8 cellular contexts compared by ENCODE assay signal in the genomic region with DNA sequence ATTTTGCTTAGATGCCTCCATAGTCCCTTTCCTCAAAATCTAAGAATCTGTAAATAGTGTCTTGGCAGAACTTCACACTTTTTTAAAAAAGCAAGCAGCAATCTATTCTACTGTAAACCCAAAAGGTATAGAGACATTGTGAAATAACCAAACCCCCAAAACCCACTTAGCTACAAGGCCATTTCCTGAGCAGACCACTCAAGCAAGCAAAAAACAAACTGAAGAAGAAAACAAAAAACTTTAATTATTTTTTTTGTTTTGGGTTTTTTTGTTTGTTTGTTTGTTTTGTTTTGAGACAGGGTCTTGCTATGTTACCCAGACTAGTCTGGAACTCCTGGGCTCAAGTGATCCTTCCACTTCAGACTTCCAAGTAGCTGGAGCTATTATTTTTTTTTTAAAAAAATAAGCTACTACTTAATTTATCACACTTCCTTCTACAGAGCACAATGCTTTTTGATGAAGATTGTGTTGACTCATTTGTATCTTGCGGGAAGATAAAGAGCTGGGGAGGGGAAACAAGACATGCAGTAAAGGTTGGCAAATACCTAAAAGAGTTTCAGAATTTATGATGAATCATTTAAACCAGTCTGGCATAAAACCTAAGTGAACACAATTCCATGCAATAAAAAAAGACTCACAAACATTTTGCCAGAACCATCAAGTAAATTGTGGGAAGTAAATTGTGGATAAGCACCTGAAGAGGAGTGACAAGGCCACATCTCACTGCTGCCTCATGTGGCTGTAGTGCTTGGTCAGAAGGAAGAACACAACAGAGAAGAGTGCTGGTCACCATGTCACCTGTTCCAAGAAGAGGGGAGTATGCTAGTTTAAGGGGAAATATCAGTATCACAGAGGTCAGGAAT. TPM values are rescaled to one million over a fixed set of nuclear protein-coding genes. Genes with fewer than 3 reads are reported as not detected.
A peak's percentile ranks its signal among the peaks of the same experiment; 100 is the strongest.
DNase-seq lines count a peak whose midpoint lies in the region; ATAC-seq, FAIRE-seq and TF ChIP-seq lines count a peak whose summit lies in the region.

No MANE protein-coding gene starts in this region.

- no peak overlapping the region for H2AFZ ChIP-seq in HepG2 (ENCODE audit: low read length)
- no peak overlapping the region for H2AFZ ChIP-seq in KMS-11 (ENCODE audit: low read depth)

- no peaks in the 10 kb centered on the region for H3K9me3 Mint-ChIP-seq in activated CD8-positive, alpha-beta T cell treated with anti-CD3 and anti-CD28 coated beads for 36 hours

- FAIRE-seq in HepG2 (lab: Jason Lieb, UNC) = peak; percentile 78

- H3K36me3 ChIP-seq in HepG2 (replicated peaks in 1 of 2; ENCODE audit: control insufficient read depth in 1 of 2, insufficient read depth in 2 of 2, low read length in 2 of 2) (no peaks in the 10 kb centered on the region), right lobe of liver (no peaks in the 10 kb centered on the region), KMS-11 (ENCODE audit: insufficient read depth) (no peaks in the 10 kb centered on the region), mucosa of descending colon (ENCODE audit: low read depth) (no peaks in the 10 kb centered on the region), upper lobe of left lung (no peaks in the 10 kb centered on the region)

- DNase-seq in HepG2 (ENCODE audit: low spot score) = peak; percentile 23
- no peak for DNase-seq in right lobe of liver
- peak; percentile 53 for DNase-seq in activated CD8-positive, alpha-beta T cell treated with anti-CD3 and anti-CD28 coated beads for 36 hours
- peak in 1 of 3 donors; percentile 70 for DNase-seq in mucosa of descending colon
- DNase-seq in upper lobe of left lung = no peak

- peak overlapping the region; percentile 26 for H3K4me3 Mint-ChIP-seq in activated CD8-positive, alpha-beta T cell treated with anti-CD3 and anti-CD28 coated beads for 36 hours

- peak overlapping the region; percentile 93 for H3K27ac Mint-ChIP-seq in activated CD8-positive, alpha-beta T cell treated with anti-CD3 and anti-CD28 coated beads for 36 hours

- CTCF ChIA-PET in HepG2 (lab: Yijun Ruan, JAX; ENCODE audit: low intra/inter-chr PET ratio, low total read pairs) = no interaction called here
- CTCF ChIA-PET in activated CD8-positive, alpha-beta T cell treated with anti-CD3 and anti-CD28 coated beads for 36 hours (lab: Charles Lee) = interaction anchor here (0.9 to 3.4 kb wide), 3 partner anchors 30 to 82 kb away, joined by 3 to 15 read pairs (median 3); partner anchors contain the start of genes AP4B1 and DCLRE1B

- WGBS in HepG2 (ENCODE audit: low lambda C conversion rate) = 89% methylated on average over 1 of the region's 1 CpG
- WGBS in right lobe of liver (ENCODE audit: insufficient coverage, low coverage, low lambda C conversion rate, missing lambda C conversion rate) = 41% methylated on average over 1 of the region's 1 CpG
- 55 to 74% methylated on average over 1 of the region's 1 CpG for WGBS in upper lobe of left lung, 2 donors

- no peak for TF ChIP-seq RAD21 in HepG2 (CRISPR knock-in tag; IDR thresholded peaks at IDR 0.05)

- no TSS peak for BruUV-seq in HepG2 (replicated peaks; lab: Mats Ljungman, UMichigan)

- intact Hi-C loops in HepG2 (cut with micrococcal nuclease; ENCODE audit: unreplicated experiment) = loop anchor here (5.0 kb wide), 1 partner anchor 37 kb away; no protein-coding TSS in a partner anchor
- intact Hi-C loops in right lobe of liver (cut with DNase I) = no loop called here
- intact Hi-C loops in activated CD8-positive, alpha-beta T cell treated with anti-CD3 and anti-CD28 coated beads for 36 hours (cut with micrococcal nuclease) = loop anchor here (5.0 kb wide), 1 partner anchor 58 kb away; no protein-coding TSS in a partner anchor
- intact Hi-C loops in mucosa of descending colon (cut with DNase I, micrococcal nuclease) = no loop called here

- H3K27me3 ChIP-seq in HepG2 (ENCODE audit: control insufficient read depth in 1 of 2, insufficient read depth in 2 of 2, low read length in 2 of 2) = no peaks in the 10 kb centered on the region; a peak in 1 of 5 replicates
- no peaks in the 10 kb centered on the region for H3K27me3 ChIP-seq in right lobe of liver
- no peaks in the 10 kb centered on the region for H3K27me3 ChIP-seq in KMS-11 (ENCODE audit: insufficient read depth, low read depth)
- no peaks in the 10 kb centered on the region for H3K27me3 ChIP-seq in upper lobe of left lung

- ATAC-seq in HepG2 (peak; percentile 79), right lobe of liver (no peak), mucosa of descending colon (peak; percentile 86), HG03095 (IDR thresholded peaks at IDR 0.05; ENCODE audit: unreplicated experiment) (no peak), upper lobe of left lung (ENCODE audit: low FRiP score in 2 of 2) (no peak), GM21786 (IDR thresholded peaks at IDR 0.05; ENCODE audit: unreplicated experiment) (no peak)
- peak; percentile 45 for ATAC-seq in activated CD8-positive, alpha-beta T cell treated with anti-CD3 and anti-CD28 coated beads for 36 hours

- H3K4me2 ChIP-seq in HepG2 (ENCODE audit: low read depth, low read length) (no peak overlapping the region), KMS-11 (no peak overlapping the region)

- no peak for TF ChIP-seq EP300 in HepG2 (IDR thresholded peaks at IDR 0.05; ENCODE audit: low read depth in 2 of 2, low read length in 2 of 2)
- no peak for TF ChIP-seq EP300 in HepG2 (CRISPR knock-in tag; IDR thresholded peaks at IDR 0.05; ENCODE audit: borderline replicate concordance)
- no peak for TF ChIP-seq EP300 in upper lobe of left lung (IDR thresholded peaks at IDR 0.05)

- H3K4me3 ChIP-seq in HepG2 (replicated peaks in 1 of 3; ENCODE audit: insufficient read depth in 1 of 3, low read depth in 2 of 3, low read length in 3 of 3) = no peak overlapping the region
- H3K4me3 ChIP-seq in right lobe of liver = no peak overlapping the region
- no peak overlapping the region for H3K4me3 ChIP-seq in KMS-11 (IDR thresholded peaks at IDR 0.05; ENCODE audit: insufficient read depth, low read depth, low read length)
- no peak overlapping the region for H3K4me3 ChIP-seq in mucosa of descending colon
- H3K4me3 ChIP-seq in upper lobe of left lung = no peak overlapping the region

- no peaks in the 10 kb centered on the region for H3K4me1 ChIP-seq in HepG2 (ENCODE audit: insufficient read depth, low read length)
- no peaks in the 10 kb centered on the region for H3K4me1 ChIP-seq in right lobe of liver
- H3K4me1 ChIP-seq in KMS-11 (ENCODE audit: low read depth, poor library complexity, severe bottlenecking) = peaks cover 71% of the 10 kb centered on the region
- no peaks in the 10 kb centered on the region for H3K4me1 ChIP-seq in mucosa of descending colon (ENCODE audit: low read depth)
- H3K4me1 ChIP-seq in upper lobe of left lung = peaks cover 7 to 9% (median 8%) of the 10 kb centered on the region in 4 donors

- H3K9me3 ChIP-seq in HepG2 (ENCODE audit: low read length) (no peaks in the 10 kb centered on the region), right lobe of liver (no peaks in the 10 kb centered on the region), mucosa of descending colon (no peaks in the 10 kb centered on the region), upper lobe of left lung (no peaks in the 10 kb centered on the region)

- POLR2A ChIA-PET in HepG2 (lab: Yijun Ruan, JAX) = no interaction called here
- POLR2A ChIA-PET in activated CD8-positive, alpha-beta T cell treated with anti-CD3 and anti-CD28 coated beads for 36 hours (lab: Charles Lee) = interaction anchor here (0.7 to 3.4 kb wide), 4 partner anchors 30 to 75 kb away, joined by 3 to 14 read pairs (median 4); partner anchors contain the start of genes HIPK1 and RSBN1

- TF ChIP-seq POLR2A in HepG2 (IDR thresholded peaks at IDR 0.05; ENCODE audit: insufficient read depth in 1 of 2, low read depth in 2 of 2, low read length in 2 of 2) = no peak
- TF ChIP-seq POLR2A in right lobe of liver (IDR thresholded peaks at IDR 0.05) = no peak
- TF ChIP-seq POLR2A in upper lobe of left lung (IDR thresholded peaks at IDR 0.05) = no peak

- H3K9ac ChIP-seq in HepG2 (ENCODE audit: insufficient read depth, low read depth, low read length) = no peak overlapping the region
- H3K9ac ChIP-seq in KMS-11 = no peak overlapping the region

- TF ChIP-seq CTCF in HepG2 (CRISPR knock-in tag; IDR thresholded peaks at IDR 0.05) (0 out of 2 replicates have a peak, but pooled peaks have one; percentile 11), right lobe of liver (IDR thresholded peaks at IDR 0.05) (peak in 1 of 4 donors; percentile 10), KMS-11 (conservative IDR thresholded peaks at IDR 0.05; ENCODE audit: low read depth, low read length) (peak; percentile 35; the same call in 1 of the 2 replicates), mucosa of descending colon (IDR thresholded peaks at IDR 0.05) (no peak), upper lobe of left lung (IDR thresholded peaks at IDR 0.05) (no peak)
- no peak for TF ChIP-seq CTCF in activated CD8-positive, alpha-beta T cell treated with anti-CD3 and anti-CD28 coated beads for 36 hours (IDR thresholded peaks at IDR 0.05)

- H3K27me3 Mint-ChIP-seq in activated CD8-positive, alpha-beta T cell treated with anti-CD3 and anti-CD28 coated beads for 36 hours = no peaks in the 10 kb centered on the region

- H3K36me3 Mint-ChIP-seq in activated CD8-positive, alpha-beta T cell treated with anti-CD3 and anti-CD28 coated beads for 36 hours (ENCODE audit: low read depth) = peaks cover 17% of the 10 kb centered on the region

- H3K4me1 Mint-ChIP-seq in activated CD8-positive, alpha-beta T cell treated with anti-CD3 and anti-CD28 coated beads for 36 hours (ENCODE audit: low read depth) = peaks cover 48% of the 10 kb centered on the region

- H3K79me2 ChIP-seq in HepG2 (ENCODE audit: insufficient read depth, low read length) (no peaks in the 10 kb centered on the region), KMS-11 (ENCODE audit: insufficient read depth, low read depth) (peaks cover 21% of the 10 kb centered on the region)

- H3K27ac ChIP-seq in HepG2 (ENCODE audit: extremely low read length, insufficient read depth, low read length) (no peak overlapping the region), right lobe of liver (no peak overlapping the region), KMS-11 (no peak overlapping the region), upper lobe of left lung (peak overlapping the region in 1 of 4 donors; percentile 85)

- in situ Hi-C loops in HepG2 (cut with HindIII; ENCODE audit: extremely low pct_ligation_motif_present, low pct_unique_long_range_greater_than_20kb) = no loop called here

- H4K20me1 ChIP-seq in HepG2 (ENCODE audit: insufficient read depth, low read length) = no peaks in the 10 kb centered on the region
- H4K20me1 ChIP-seq in KMS-11 (ENCODE audit: insufficient read depth) = no peaks in the 10 kb centered on the region

RNA-seq across cellular contexts. Expression of gene PTPN22, which starts 2.7 kb away (rescaled TPM):
- total RNA-seq in HepG2 (2016; rRNA removed; fragmentation: Illumina TruSeq; extraction: Trizol) (not detected in 2 replicates), right lobe of liver (1 to 10 TPM in 4 of 6 experiments, under 1 TPM in 2; 0.48 to 1.6 (median 1.2) TPM), mucosa of descending colon (1 to 10 TPM; 4.3 to 8.3 (median 5.2) TPM), upper lobe of left lung (10 to 100 TPM in 3 of 6 donors, 1 to 10 TPM in 3; 6.7 to 15.2 (median 9.9) TPM)
- total RNA-seq in HepG2 (2016; cell fraction: cytosol; rRNA removed; fragmentation: Illumina TruSeq; extraction: Trizol; ENCODE audit: low read depth) = not detected in 2 replicates
- not detected in 2 replicates for total RNA-seq in HepG2 (2016; cell fraction: insoluble cytoplasmic fraction; rRNA removed; fragmentation: Illumina TruSeq; extraction: Trizol)
- 0.06 TPM in 1 of 2 replicates, not detected in the other for total RNA-seq in HepG2 (2016; cell fraction: membrane; rRNA removed; fragmentation: Illumina TruSeq; extraction: Trizol)
- total RNA-seq in HepG2 (2016; cell fraction: nucleus; rRNA removed; fragmentation: Illumina TruSeq; extraction: Trizol) = not detected in 2 replicates
- polyA plus RNA-seq in HepG2 (2011; rRNA removed) = not detected in 2 replicates
- polyA plus RNA-seq in HepG2 (2011; cell fraction: cytosol; rRNA removed) = not detected in 2 replicates
- polyA plus RNA-seq in HepG2 (2011; cell fraction: nucleus; rRNA removed) = not detected in 2 replicates
- polyA plus RNA-seq in HepG2 (2012) = not detected in 2 replicates
- polyA plus RNA-seq in HepG2 (2016; cell fraction: cytosol; fragmentation: Illumina TruSeq; extraction: Trizol; ENCODE audit: low read depth) = not detected in 2 replicates
- polyA plus RNA-seq in HepG2 (2016; cell fraction: insoluble cytoplasmic fraction; fragmentation: Illumina TruSeq; extraction: Trizol; ENCODE audit: low read depth) = not detected in 2 replicates
- not detected in 2 replicates for polyA plus RNA-seq in HepG2 (2016; cell fraction: membrane; fragmentation: Illumina TruSeq; extraction: Trizol; ENCODE audit: low read depth)
- polyA plus RNA-seq in HepG2 (2016; cell fraction: nucleus; fragmentation: Illumina TruSeq; extraction: Trizol; ENCODE audit: insufficient read depth, low read depth) = not detected in 2 replicates
- polyA minus RNA-seq in HepG2 (2011; rRNA and poly(A)+ RNA removed; ENCODE audit: low replicate concordance) = not detected in 2 replicates
- polyA minus RNA-seq in HepG2 (2011; cell fraction: cytosol; rRNA and poly(A)+ RNA removed) = not detected in 2 replicates
- polyA minus RNA-seq in HepG2 (2011; cell fraction: nucleus; rRNA and poly(A)+ RNA removed) = not detected in 2 replicates
- 10 to 100 TPM; 54.0 to 56.0 TPM for total RNA-seq in activated CD8-positive, alpha-beta T cell treated with anti-CD3 and anti-CD28 coated beads for 36 hours

RNA-seq across cellular contexts. Expression of gene BCL2L15, which starts 13.1 kb away (rescaled TPM):
- total RNA-seq in HepG2 (2016; rRNA removed; fragmentation: Illumina TruSeq; extraction: Trizol) (0.27 TPM in 1 of 2 replicates, not detected in the other), right lobe of liver (under 1 TPM in 5 of 6 experiments, not detected in 1; 0.06 to 0.73 (median 0.13) TPM), mucosa of descending colon (100 to 1,000 TPM in 2 of 3 donors, 10 to 100 TPM in 1; 72.4 to 197 (median 153) TPM), upper lobe of left lung (1 to 10 TPM; 1.0 to 6.2 (median 1.7) TPM)
- total RNA-seq in HepG2 (2016; cell fraction: cytosol; rRNA removed; fragmentation: Illumina TruSeq; extraction: Trizol; ENCODE audit: low read depth) = not detected in 2 replicates
- 0.04 and 0.09 TPM in 2 replicates for total RNA-seq in HepG2 (2016; cell fraction: insoluble cytoplasmic fraction; rRNA removed; fragmentation: Illumina TruSeq; extraction: Trizol)
- 0.07 TPM in 1 of 2 replicates, not detected in the other for total RNA-seq in HepG2 (2016; cell fraction: membrane; rRNA removed; fragmentation: Illumina TruSeq; extraction: Trizol)
- total RNA-seq in HepG2 (2016; cell fraction: nucleus; rRNA removed; fragmentation: Illumina TruSeq; extraction: Trizol) = 0.09 and 0.22 TPM in 2 replicates
- 0.03 TPM in 2 replicates for polyA plus RNA-seq in HepG2 (2011; rRNA removed)
- polyA plus RNA-seq in HepG2 (2011; cell fraction: cytosol; rRNA removed) = not detected in 2 replicates
- polyA plus RNA-seq in HepG2 (2011; cell fraction: nucleus; rRNA removed) = 0.09 and 0.11 TPM in 2 replicates
- polyA plus RNA-seq in HepG2 (2012) = 0.03 TPM in 1 of 2 replicates, not detected in the other
- polyA plus RNA-seq in HepG2 (2016; cell fraction: cytosol; fragmentation: Illumina TruSeq; extraction: Trizol; ENCODE audit: low read depth) = not detected in 2 replicates
- not detected in 2 replicates for polyA plus RNA-seq in HepG2 (2016; cell fraction: insoluble cytoplasmic fraction; fragmentation: Illumina TruSeq; extraction: Trizol; ENCODE audit: low read depth)
- not detected in 2 replicates for polyA plus RNA-seq in HepG2 (2016; cell fraction: membrane; fragmentation: Illumina TruSeq; extraction: Trizol; ENCODE audit: low read depth)
- polyA plus RNA-seq in HepG2 (2016; cell fraction: nucleus; fragmentation: Illumina TruSeq; extraction: Trizol; ENCODE audit: insufficient read depth, low read depth) = 1.1 and 1.3 TPM in 2 replicates
- 0.47 TPM in 1 of 2 replicates, not detected in the other for polyA minus RNA-seq in HepG2 (2011; rRNA and poly(A)+ RNA removed; ENCODE audit: low replicate concordance)
- not detected in 2 replicates for polyA minus RNA-seq in HepG2 (2011; cell fraction: cytosol; rRNA and poly(A)+ RNA removed)
- 0.37 and 0.52 TPM in 2 replicates for polyA minus RNA-seq in HepG2 (2011; cell fraction: nucleus; rRNA and poly(A)+ RNA removed)
- total RNA-seq in activated CD8-positive, alpha-beta T cell treated with anti-CD3 and anti-CD28 coated beads for 36 hours = under 1 TPM; 0.40 to 0.61 TPM

RNA-seq across cellular contexts. Expression of gene AP4B1, which starts 30.4 kb away (rescaled TPM):
- 9.7 and 12.0 TPM in 2 replicates for total RNA-seq in HepG2 (2016; rRNA removed; fragmentation: Illumina TruSeq; extraction: Trizol)
- 2.7 and 3.8 TPM in 2 replicates for total RNA-seq in HepG2 (2016; cell fraction: cytosol; rRNA removed; fragmentation: Illumina TruSeq; extraction: Trizol; ENCODE audit: low read depth)
- 11.0 TPM in 2 replicates for total RNA-seq in HepG2 (2016; cell fraction: insoluble cytoplasmic fraction; rRNA removed; fragmentation: Illumina TruSeq; extraction: Trizol)
- 3.2 and 4.5 TPM in 2 replicates for total RNA-seq in HepG2 (2016; cell fraction: membrane; rRNA removed; fragmentation: Illumina TruSeq; extraction: Trizol)
- total RNA-seq in HepG2 (2016; cell fraction: nucleus; rRNA removed; fragmentation: Illumina TruSeq; extraction: Trizol) = 9.5 and 10.7 TPM in 2 replicates
- 7.7 and 8.5 TPM in 2 replicates for polyA plus RNA-seq in HepG2 (2011; rRNA removed)
- polyA plus RNA-seq in HepG2 (2011; cell fraction: cytosol; rRNA removed) = 3.2 and 3.9 TPM in 2 replicates
- polyA plus RNA-seq in HepG2 (2011; cell fraction: nucleus; rRNA removed) = 19.9 and 25.7 TPM in 2 replicates
- 5.9 and 7.4 TPM in 2 replicates for polyA plus RNA-seq in HepG2 (2012)
- 0.76 and 0.99 TPM in 2 replicates for polyA plus RNA-seq in HepG2 (2016; cell fraction: cytosol; fragmentation: Illumina TruSeq; extraction: Trizol; ENCODE audit: low read depth)
- polyA plus RNA-seq in HepG2 (2016; cell fraction: insoluble cytoplasmic fraction; fragmentation: Illumina TruSeq; extraction: Trizol; ENCODE audit: low read depth) = 7.3 and 8.2 TPM in 2 replicates
- polyA plus RNA-seq in HepG2 (2016; cell fraction: membrane; fragmentation: Illumina TruSeq; extraction: Trizol; ENCODE audit: low read depth) = 1.7 and 1.8 TPM in 2 replicates
- 25.9 and 26.7 TPM in 2 replicates for polyA plus RNA-seq in HepG2 (2016; cell fraction: nucleus; fragmentation: Illumina TruSeq; extraction: Trizol; ENCODE audit: insufficient read depth, low read depth)
- polyA minus RNA-seq in HepG2 (2011; rRNA and poly(A)+ RNA removed; ENCODE audit: low replicate concordance) = 6.5 and 29.5 TPM in 2 replicates
- polyA minus RNA-seq in HepG2 (2011; cell fraction: cytosol; rRNA and poly(A)+ RNA removed) = 4.1 and 4.3 TPM in 2 replicates
- 33.3 and 38.8 TPM in 2 replicates for polyA minus RNA-seq in HepG2 (2011; cell fraction: nucleus; rRNA and poly(A)+ RNA removed)
- total RNA-seq in right lobe of liver = 1 to 10 TPM; 6.0 to 9.0 (median 7.0) TPM
- 10 to 100 TPM; 38.2 to 38.5 TPM for total RNA-seq in activated CD8-positive, alpha-beta T cell treated with anti-CD3 and anti-CD28 coated beads for 36 hours
- total RNA-seq in mucosa of descending colon = 10 to 100 TPM; 26.6 to 40.0 (median 28.7) TPM
- 10 to 100 TPM in 5 of 6 donors, 1 to 10 TPM in 1; 6.2 to 29.3 (median 14.0) TPM for total RNA-seq in upper lobe of left lung

RNA-seq across cellular contexts. Expression of gene DCLRE1B, which starts 30.9 kb away (rescaled TPM):
- 8.0 and 11.5 TPM in 2 replicates for total RNA-seq in HepG2 (2016; rRNA removed; fragmentation: Illumina TruSeq; extraction: Trizol)
- 1.3 and 1.4 TPM in 2 replicates for total RNA-seq in HepG2 (2016; cell fraction: cytosol; rRNA removed; fragmentation: Illumina TruSeq; extraction: Trizol; ENCODE audit: low read depth)
- 7.3 and 9.5 TPM in 2 replicates for total RNA-seq in HepG2 (2016; cell fraction: insoluble cytoplasmic fraction; rRNA removed; fragmentation: Illumina TruSeq; extraction: Trizol)
- 5.6 and 5.7 TPM in 2 replicates for total RNA-seq in HepG2 (2016; cell fraction: membrane; rRNA removed; fragmentation: Illumina TruSeq; extraction: Trizol)
- 3.4 and 4.6 TPM in 2 replicates for total RNA-seq in HepG2 (2016; cell fraction: nucleus; rRNA removed; fragmentation: Illumina TruSeq; extraction: Trizol)
- polyA plus RNA-seq in HepG2 (2011; rRNA removed) = 2.3 and 2.7 TPM in 2 replicates
- polyA plus RNA-seq in HepG2 (2011; cell fraction: cytosol; rRNA removed) = 2.3 and 2.9 TPM in 2 replicates
- polyA plus RNA-seq in HepG2 (2011; cell fraction: nucleus; rRNA removed) = 1.4 and 1.5 TPM in 2 replicates
- polyA plus RNA-seq in HepG2 (2012) = 4.4 and 6.4 TPM in 2 replicates
- 1.1 and 1.4 TPM in 2 replicates for polyA plus RNA-seq in HepG2 (2016; cell fraction: cytosol; fragmentation: Illumina TruSeq; extraction: Trizol; ENCODE audit: low read depth)
- polyA plus RNA-seq in HepG2 (2016; cell fraction: insoluble cytoplasmic fraction; fragmentation: Illumina TruSeq; extraction: Trizol; ENCODE audit: low read depth) = 12.5 and 13.5 TPM in 2 replicates
- polyA plus RNA-seq in HepG2 (2016; cell fraction: membrane; fragmentation: Illumina TruSeq; extraction: Trizol; ENCODE audit: low read depth) = 3.2 and 5.2 TPM in 2 replicates
- polyA plus RNA-seq in HepG2 (2016; cell fraction: nucleus; fragmentation: Illumina TruSeq; extraction: Trizol; ENCODE audit: insufficient read depth, low read depth) = 6.1 and 6.6 TPM in 2 replicates
- 5.8 and 20.0 TPM in 2 replicates for polyA minus RNA-seq in HepG2 (2011; rRNA and poly(A)+ RNA removed; ENCODE audit: low replicate concordance)
- 2.1 and 2.3 TPM in 2 replicates for polyA minus RNA-seq in HepG2 (2011; cell fraction: cytosol; rRNA and poly(A)+ RNA removed)
- polyA minus RNA-seq in HepG2 (2011; cell fraction: nucleus; rRNA and poly(A)+ RNA removed) = 1.4 and 1.7 TPM in 2 replicates
- total RNA-seq in right lobe of liver = 1 to 10 TPM; 1.6 to 3.3 (median 1.9) TPM
- 10 to 100 TPM; 19.1 to 19.3 TPM for total RNA-seq in activated CD8-positive, alpha-beta T cell treated with anti-CD3 and anti-CD28 coated beads for 36 hours
- 1 to 10 TPM; 4.2 to 6.0 (median 5.2) TPM for total RNA-seq in mucosa of descending colon
- total RNA-seq in upper lobe of left lung = 1 to 10 TPM; 3.0 to 9.1 (median 6.7) TPM

RNA-seq across cellular contexts. Expression of gene HIPK1, which starts 54.9 kb away (rescaled TPM):
- total RNA-seq in HepG2 (2016; rRNA removed; fragmentation: Illumina TruSeq; extraction: Trizol) = 20.8 and 28.9 TPM in 2 replicates
- total RNA-seq in HepG2 (2016; cell fraction: cytosol; rRNA removed; fragmentation: Illumina TruSeq; extraction: Trizol; ENCODE audit: low read depth) = 2.6 and 3.3 TPM in 2 replicates
- 21.2 and 27.9 TPM in 2 replicates for total RNA-seq in HepG2 (2016; cell fraction: insoluble cytoplasmic fraction; rRNA removed; fragmentation: Illumina TruSeq; extraction: Trizol)
- 9.1 and 10.1 TPM in 2 replicates for total RNA-seq in HepG2 (2016; cell fraction: membrane; rRNA removed; fragmentation: Illumina TruSeq; extraction: Trizol)
- 17.6 and 20.7 TPM in 2 replicates for total RNA-seq in HepG2 (2016; cell fraction: nucleus; rRNA removed; fragmentation: Illumina TruSeq; extraction: Trizol)
- 31.8 and 33.4 TPM in 2 replicates for polyA plus RNA-seq in HepG2 (2011; rRNA removed)
- 23.7 and 24.9 TPM in 2 replicates for polyA plus RNA-seq in HepG2 (2011; cell fraction: cytosol; rRNA removed)
- 27.2 and 33.2 TPM in 2 replicates for polyA plus RNA-seq in HepG2 (2011; cell fraction: nucleus; rRNA removed)
- polyA plus RNA-seq in HepG2 (2012) = 17.6 and 21.9 TPM in 2 replicates
- 0.47 and 0.53 TPM in 2 replicates for polyA plus RNA-seq in HepG2 (2016; cell fraction: cytosol; fragmentation: Illumina TruSeq; extraction: Trizol; ENCODE audit: low read depth)
- polyA plus RNA-seq in HepG2 (2016; cell fraction: insoluble cytoplasmic fraction; fragmentation: Illumina TruSeq; extraction: Trizol; ENCODE audit: low read depth) = 22.0 and 23.3 TPM in 2 replicates
- 3.1 and 4.1 TPM in 2 replicates for polyA plus RNA-seq in HepG2 (2016; cell fraction: membrane; fragmentation: Illumina TruSeq; extraction: Trizol; ENCODE audit: low read depth)
- 21.7 and 22.1 TPM in 2 replicates for polyA plus RNA-seq in HepG2 (2016; cell fraction: nucleus; fragmentation: Illumina TruSeq; extraction: Trizol; ENCODE audit: insufficient read depth, low read depth)
- 188 and 239 TPM in 2 replicates for polyA minus RNA-seq in HepG2 (2011; rRNA and poly(A)+ RNA removed; ENCODE audit: low replicate concordance)
- 49.5 and 56.5 TPM in 2 replicates for polyA minus RNA-seq in HepG2 (2011; cell fraction: cytosol; rRNA and poly(A)+ RNA removed)
- 32.8 and 43.5 TPM in 2 replicates for polyA minus RNA-seq in HepG2 (2011; cell fraction: nucleus; rRNA and poly(A)+ RNA removed)
- total RNA-seq in right lobe of liver = 10 to 100 TPM; 19.0 to 29.6 (median 23.5) TPM
- 10 to 100 TPM; 42.8 to 45.1 TPM for total RNA-seq in activated CD8-positive, alpha-beta T cell treated with anti-CD3 and anti-CD28 coated beads for 36 hours
- 10 to 100 TPM; 66.0 to 99.7 (median 68.8) TPM for total RNA-seq in mucosa of descending colon
- total RNA-seq in upper lobe of left lung = 10 to 100 TPM; 31.4 to 85.5 (median 64.0) TPM

Comparison
In these comparisons a context has a peak if more than half of its experiments do, and no peak if none do; other contexts are left out.
1. ATAC-seq: peak in HepG2 (single experiment), activated CD8-positive, alpha-beta T cell treated with anti-CD3 and anti-CD28 coated beads for 36 hours (single experiment) and mucosa of descending colon (single experiment); none in right lobe of liver (0 of 4), HG03095 (single experiment), upper lobe of left lung (0 of 2) and GM21786 (single experiment).
2. DNase-seq: peak in HepG2 (single experiment) and activated CD8-positive, alpha-beta T cell treated with anti-CD3 and anti-CD28 coated beads for 36 hours (single experiment); none in right lobe of liver (0 of 3) and upper lobe of left lung (0 of 2).
3. intact Hi-C loops: an anchor here in HepG2 (5.0 kb wide) and activated CD8-positive, alpha-beta T cell treated with anti-CD3 and anti-CD28 coated beads for 36 hours (5.0 kb wide); none called in right lobe of liver and mucosa of descending colon.
4. CTCF ChIP-seq: peak in HepG2 (single experiment) and KMS-11 (single experiment); none in activated CD8-positive, alpha-beta T cell treated with anti-CD3 and anti-CD28 coated beads for 36 hours (single experiment), mucosa of descending colon (single experiment) and upper lobe of left lung (0 of 6).
5. RNA of gene BCL2L15, which starts 13.1 kb away (total RNA-seq): 72.4 to 197 TPM in mucosa of descending colon; 1.0 to 6.2 TPM in upper lobe of left lung, 0.40 to 0.61 TPM in activated CD8-positive, alpha-beta T cell treated with anti-CD3 and anti-CD28 coated beads for 36 hours, 0.04 to 0.27 TPM in HepG2 and 0.06 to 0.73 TPM in right lobe of liver; every median in the first group is over 10 times any median in the second.